In the genomic region with DNA sequence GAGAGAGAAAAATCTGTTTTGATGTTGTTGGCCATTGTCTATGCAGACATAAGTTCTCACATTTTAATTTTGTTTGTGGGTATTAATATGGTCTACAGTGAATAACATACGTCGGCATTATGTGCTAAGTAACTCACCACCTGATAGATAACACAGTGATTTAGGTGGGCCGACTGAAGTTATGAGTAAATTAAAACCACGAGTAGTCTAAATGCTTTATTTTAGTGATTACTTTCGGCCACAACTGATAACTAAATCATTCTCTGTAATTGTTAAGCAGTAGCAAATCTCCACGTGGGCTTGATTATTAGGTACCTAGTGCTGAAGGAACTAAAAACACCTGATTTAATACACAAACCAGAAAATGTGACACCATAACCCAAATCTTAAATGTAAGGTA, we compare ENCODE assay signal across 9 cellular contexts. TPM values are rescaled to one million over a fixed set of nuclear protein-coding genes. Genes with fewer than 3 reads are reported as not detected.
A peak's percentile ranks its signal among the peaks of the same experiment; 100 is the strongest.
DNase-seq lines count a peak whose midpoint lies in the region; ATAC-seq and TF ChIP-seq lines count a peak whose summit lies in the region.
"Had no signal": no experiment of that assay in that cellular context is flagged by ENCODE, and none has a peak within 500 bp of the region (broad histone marks: within the 10 kb centered on the region; RNA-seq: fewer than 3 reads in every experiment).

No MANE protein-coding gene starts in this region.

- H3K36me3 Mint-ChIP-seq in chondrocyte (ENCODE audit: low read depth) = no peaks in the 10 kb centered on the region
- H3K36me3 Mint-ChIP-seq in natural killer cell treated with Interleukin-12 subunit alpha and Interleukin-12 subunit beta and Interleukin-15 and Interleukin-18, amount 100 ng/mL, for 72 hours = no peaks in the 10 kb centered on the region

- H3K4me1 Mint-ChIP-seq in chondrocyte (ENCODE audit: low read depth) = peaks cover 41% of the 10 kb centered on the region
- peaks cover 32% of the 10 kb centered on the region in 2 donors for H3K4me1 Mint-ChIP-seq in natural killer cell treated with Interleukin-12 subunit alpha and Interleukin-12 subunit beta and Interleukin-15 and Interleukin-18, amount 100 ng/mL, for 72 hours (ENCODE audit: low read depth in 2 of 2)

- no peaks in the 10 kb centered on the region for H3K36me3 ChIP-seq in BE2C
- no peaks in the 10 kb centered on the region for H3K36me3 ChIP-seq in KOPT-K1 (ENCODE audit: insufficient read depth, low read length)

- intact Hi-C loops in left colon (cut with DNase I, micrococcal nuclease) = loop anchor here in 1 of 2 donors (5.0 kb wide), 1 partner anchor 149 kb away; no protein-coding TSS in a partner anchor

- no peak for ATAC-seq in natural killer cell treated with Interleukin-12 subunit alpha and Interleukin-12 subunit beta and Interleukin-15 and Interleukin-18, amount 100 ng/mL, for 72 hours
- no peak for ATAC-seq in left colon
- ATAC-seq in GM18858 (IDR thresholded peaks at IDR 0.05; ENCODE audit: unreplicated experiment) = no peak
- ATAC-seq in HG02642 (IDR thresholded peaks at IDR 0.05; ENCODE audit: poor library complexity, unreplicated experiment) = no peak

- H3K9me3 ChIP-seq in BE2C (no peaks in the 10 kb centered on the region), KOPT-K1 (ENCODE audit: insufficient read depth, low read length, poor library complexity, severe bottlenecking) (no peaks in the 10 kb centered on the region)

- DNase-seq in BE2C (no peak), chondrocyte (ENCODE audit: low spot score) (no peak), left colon (no peak), DMS114 treated with DMSO at 0.1 percent for 48 hours (lab: John Stamatoyannopoulos, UW; ENCODE audit: unreplicated experiment) (no peak)
- DNase-seq in natural killer cell treated with Interleukin-12 subunit alpha and Interleukin-12 subunit beta and Interleukin-15 and Interleukin-18, amount 100 ng/mL, for 72 hours (ENCODE audit: low spot score) = no peak
- DNase-seq: kidney glomerular epithelial cell had no signal

- no peaks in the 10 kb centered on the region for H3K4me1 ChIP-seq in BE2C

- TF ChIP-seq CTCF in BE2C (IDR thresholded peaks at IDR 0.05; ENCODE audit: low read depth, low read length) = no peak
- no peak for TF ChIP-seq CTCF in chondrocyte (IDR thresholded peaks at IDR 0.05)

- H3K4me3 ChIP-seq in BE2C (ENCODE audit: low read depth, low read length) = peak overlapping the region; percentile 83

- no peaks in the 10 kb centered on the region for H3K9me3 Mint-ChIP-seq in chondrocyte (ENCODE audit: low read depth)
- no peaks in the 10 kb centered on the region for H3K9me3 Mint-ChIP-seq in natural killer cell treated with Interleukin-12 subunit alpha and Interleukin-12 subunit beta and Interleukin-15 and Interleukin-18, amount 100 ng/mL, for 72 hours

- H3K27ac Mint-ChIP-seq in chondrocyte (ENCODE audit: unreplicated experiment) = peak overlapping the region; percentile 86
- H3K27ac Mint-ChIP-seq in natural killer cell treated with Interleukin-12 subunit alpha and Interleukin-12 subunit beta and Interleukin-15 and Interleukin-18, amount 100 ng/mL, for 72 hours = peak overlapping the region; percentile 74 to 92

- H3K27ac ChIP-seq in KOPT-K1 (ENCODE audit: low read depth, low read length, poor library complexity, severe bottlenecking) = peak overlapping the region; percentile 64

- H3K4me3 Mint-ChIP-seq in chondrocyte (ENCODE audit: unreplicated experiment) = peak overlapping the region; percentile 83
- peak overlapping the region; percentile 85 for H3K4me3 Mint-ChIP-seq in natural killer cell treated with Interleukin-12 subunit alpha and Interleukin-12 subunit beta and Interleukin-15 and Interleukin-18, amount 100 ng/mL, for 72 hours

- no peaks in the 10 kb centered on the region for H3K27me3 ChIP-seq in BE2C

- no peaks in the 10 kb centered on the region for H3K27me3 Mint-ChIP-seq in chondrocyte (ENCODE audit: low read depth)
- no peaks in the 10 kb centered on the region for H3K27me3 Mint-ChIP-seq in natural killer cell treated with Interleukin-12 subunit alpha and Interleukin-12 subunit beta and Interleukin-15 and Interleukin-18, amount 100 ng/mL, for 72 hours

RNA-seq across cellular contexts. Expression of gene DOP1A, which starts 1.2 kb away (rescaled TPM):
- 12.5 TPM for polyA plus RNA-seq in BE2C (2012; ENCODE audit: insufficient read depth, insufficient read length, low read depth)
- total RNA-seq in chondrocyte (17.8 to 25.1 TPM (median 19.0 TPM) in 3 replicates), left colon (10 to 100 TPM; 30.8 to 34.5 TPM)
- 10 to 100 TPM; 22.6 to 32.6 TPM for total RNA-seq in natural killer cell treated with Interleukin-12 subunit alpha and Interleukin-12 subunit beta and Interleukin-15 and Interleukin-18, amount 100 ng/mL, for 72 hours

RNA-seq across cellular contexts. Expression of gene UBE3D, which starts 3.0 kb away (rescaled TPM):
- 6.4 TPM for polyA plus RNA-seq in BE2C (2012; ENCODE audit: insufficient read depth, insufficient read length, low read depth)
- total RNA-seq in chondrocyte = 2.5 to 3.4 TPM (median 3.0 TPM) in 3 replicates
- total RNA-seq in natural killer cell treated with Interleukin-12 subunit alpha and Interleukin-12 subunit beta and Interleukin-15 and Interleukin-18, amount 100 ng/mL, for 72 hours = 10 to 100 TPM in 1 of 2 donors, 1 to 10 TPM in 1; 6.0 to 11.9 TPM
- total RNA-seq in left colon = 1 to 10 TPM; 3.3 to 5.0 TPM
